8 cellular contexts compared by ENCODE assay signal in the genomic region with DNA sequence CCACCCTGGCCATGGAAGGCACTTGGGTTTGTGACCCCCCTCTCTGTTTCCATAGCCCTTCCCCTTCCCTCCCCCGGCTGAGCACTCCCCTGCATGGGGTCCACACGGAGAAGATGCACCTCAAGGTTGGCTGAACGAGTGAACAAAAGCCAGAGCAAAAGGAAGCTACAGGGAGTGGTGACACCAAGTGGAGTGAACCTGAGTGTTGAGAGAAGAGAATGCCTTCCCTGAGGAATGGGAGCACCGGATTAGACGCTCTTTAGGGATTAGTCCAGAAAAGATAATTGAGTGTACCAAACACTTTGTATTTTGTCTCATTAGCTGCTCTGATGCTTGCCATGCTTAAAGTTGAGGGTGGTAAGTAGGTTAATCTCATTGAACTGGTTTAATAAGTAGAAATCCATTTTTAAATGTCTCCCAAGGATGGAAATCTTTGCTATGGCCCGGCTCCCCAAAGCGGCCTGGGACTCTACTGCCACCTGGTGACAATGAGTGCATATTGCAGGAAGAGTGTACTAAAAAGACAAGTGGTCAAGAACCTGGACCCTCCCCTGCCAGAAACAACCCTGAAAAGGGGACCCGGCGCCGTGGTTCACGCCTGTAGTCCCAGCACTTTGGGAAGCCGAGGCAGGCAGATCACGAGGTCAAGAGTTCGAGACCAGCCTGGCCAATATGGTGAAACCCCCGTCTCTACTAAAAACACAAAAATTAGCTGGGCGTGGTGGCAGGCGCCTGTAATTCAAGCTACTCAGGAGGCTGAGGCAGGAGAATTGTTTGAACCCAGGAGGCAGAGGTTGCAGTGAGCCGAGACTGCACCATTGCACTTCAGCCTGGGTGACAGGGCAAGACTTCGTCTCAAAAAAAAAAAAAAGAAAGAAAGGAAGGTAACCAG.
DNase-seq lines count a peak whose midpoint lies in the region; ATAC-seq and TF ChIP-seq lines count a peak whose summit lies in the region.

No MANE protein-coding gene starts in this region.

- no peaks in the 10 kb centered on the region for H3K36me3 ChIP-seq in brain microvascular endothelial cell (replicated peaks)
- H3K36me3 ChIP-seq in neutrophil, result no peaks in the 10 kb centered on the region

- H3K27me3 ChIP-seq in brain microvascular endothelial cell (replicated peaks), result peaks cover under 1% of the 10 kb centered on the region
- peaks cover 57% of the 10 kb centered on the region for H3K27me3 ChIP-seq in neutrophil

- no peak overlapping the region for H3K27ac ChIP-seq in brain microvascular endothelial cell
- H3K27ac ChIP-seq in neutrophil, result no peak overlapping the region

- DNase-seq in stimulated activated CD4-positive, alpha-beta T cell treated with anti-CD3 and anti-CD28 coated beads, Interleukin-1b, Interleukin-23, amount 100 ng/mL, for 48 hours, result peak; percentile 10
- DNase-seq in stimulated activated CD4-positive, alpha-beta T cell treated with anti-CD3 and anti-CD28 coated beads, Interleukin-4, amount 100 ng/mL, for 4 hours, result no peak
- peak; percentile 63 to 87 for DNase-seq in NCI-H526 (lab: John Stamatoyannopoulos, UW)
- peak; percentile 19 for DNase-seq in brain microvascular endothelial cell

- TF ChIP-seq CTCF in brain microvascular endothelial cell (IDR thresholded peaks at IDR 0.05; ENCODE audit: low read depth, low read length, missing control alignments) (peak; percentile 81), neutrophil (IDR thresholded peaks at IDR 0.05) (peak; percentile 58)

- ATAC-seq in HG03565 (IDR thresholded peaks at IDR 0.05; ENCODE audit: unreplicated experiment) (no peak), GM18909 (IDR thresholded peaks at IDR 0.05; ENCODE audit: poor library complexity, unreplicated experiment) (no peak), GM21717 (IDR thresholded peaks at IDR 0.05; ENCODE audit: unreplicated experiment) (no peak)

- H3K4me1 ChIP-seq in neutrophil (ENCODE audit: control insufficient read depth in 1 of 2, insufficient read depth in 1 of 2, low read depth in 1 of 2, low read length in 1 of 2), result no peaks in the 10 kb centered on the region

- no peak overlapping the region for H3K4me3 ChIP-seq in brain microvascular endothelial cell (ENCODE audit: low read depth, low read length)
- no peak overlapping the region for H3K4me3 ChIP-seq in neutrophil (ENCODE audit: low read depth in 1 of 2, low read length in 1 of 2)

- no peaks in the 10 kb centered on the region for H3K9me3 ChIP-seq in neutrophil

- in situ Hi-C loops in brain microvascular endothelial cell (cut with HindIII; ENCODE audit: low pct_ligation_motif_present, low sequenced_read_pairs), result no loop called here

Comparison
In these comparisons a context has a peak if more than half of its experiments do, and no peak if none do; other contexts are left out.
1. DNase-seq: peak in stimulated activated CD4-positive, alpha-beta T cell treated with anti-CD3 and anti-CD28 coated beads, Interleukin-1b, Interleukin-23, amount 100 ng/mL, for 48 hours (single experiment), NCI-H526 (2 of 2) and brain microvascular endothelial cell (single experiment); none in stimulated activated CD4-positive, alpha-beta T cell treated with anti-CD3 and anti-CD28 coated beads, Interleukin-4, amount 100 ng/mL, for 4 hours (0 of 2).